ENCODE assay signal across 1 cellular context in genomic region chr5:79235578-79236363, GRCh38.
TF ChIP-seq lines count a peak whose summit lies in the region.

Gene JMY (plus strand): TSS chr5:79236131. CDS start chr5:79236651, 520 bp downstream.

TF ChIP-seq in HepG2, 621 proteins besides CTCF, POLR2A, EP300 and RAD21 (continued from another document and continues in another):
- TF ChIP-seq AHDC1 (CRISPR knock-in tag; IDR thresholded peaks at IDR 0.05; ENCODE audit: borderline replicate concordance) (0 out of 2 replicates have a peak, but pooled peaks have one; percentile 55), GPBP1L1 (CRISPR knock-in tag; IDR thresholded peaks at IDR 0.05) (no peak), BRF2 (CRISPR knock-in tag; IDR thresholded peaks at IDR 0.05) (0 out of 2 replicates have a peak, but pooled peaks have one; percentile 46), ZFY (CRISPR knock-in tag; IDR thresholded peaks at IDR 0.05) (peak; percentile 43; the same call in 1 of the 2 replicates), ZNF782 (CRISPR knock-in tag; IDR thresholded peaks at IDR 0.05; ENCODE audit: borderline replicate concordance) (no peak), ATF7-NPFF (CRISPR knock-in tag; IDR thresholded peaks at IDR 0.05; ENCODE audit: low read depth) (peak; percentile 64; the same call in 1 of the 2 replicates), ZNF143 (CRISPR knock-in tag; IDR thresholded peaks at IDR 0.05) (no peak), ZNF468 (CRISPR knock-in tag; IDR thresholded peaks at IDR 0.05) (no peak), DR1 (CRISPR knock-in tag; IDR thresholded peaks at IDR 0.05) (no peak), HNF1A (IDR thresholded peaks at IDR 0.05; ENCODE audit: low read depth) (no peak), HNF1A (CRISPR knock-in tag; IDR thresholded peaks at IDR 0.05; ENCODE audit: borderline replicate concordance) (no peak), GTF3A (CRISPR knock-in tag; conservative IDR thresholded peaks at IDR 0.05) (no peak), ZNF318 (CRISPR knock-in tag; IDR thresholded peaks at IDR 0.05) (no peak), MAX (IDR thresholded peaks at IDR 0.05) (peak; percentile 97), ZNF234 (CRISPR knock-in tag; conservative IDR thresholded peaks at IDR 0.05) (peak; percentile 72; the same call in 1 of the 2 replicates), RNF2 (conservative IDR thresholded peaks at IDR 0.05; ENCODE audit: low read depth) (0 out of 2 replicates have a peak, but pooled peaks have one; percentile 29), HOXA3 (CRISPR knock-in tag; IDR thresholded peaks at IDR 0.05) (peak; percentile 91), SRF (IDR thresholded peaks at IDR 0.05; ENCODE audit: low read depth, low read length) (no peak), FOXA3 (CRISPR knock-in tag; IDR thresholded peaks at IDR 0.05) (peak; percentile 52; the same call in 1 of the 2 replicates), KDM2A (CRISPR knock-in tag; IDR thresholded peaks at IDR 0.05; ENCODE audit: borderline replicate concordance, low read depth) (peak; percentile 66; the same call in 1 of the 2 replicates), ZMYM3 (CRISPR knock-in tag; IDR thresholded peaks at IDR 0.05) (no peak), ZNF777 (CRISPR knock-in tag; IDR thresholded peaks at IDR 0.05) (0 out of 2 replicates have a peak, but pooled peaks have one; percentile 19), HINFP (CRISPR knock-in tag; IDR thresholded peaks at IDR 0.05; ENCODE audit: low read depth) (0 out of 2 replicates have a peak, but pooled peaks have one; percentile 39), PHF5A (CRISPR knock-in tag; IDR thresholded peaks at IDR 0.05; ENCODE audit: low read depth, unreplicated experiment) (no peak), MXD3 (CRISPR knock-in tag; IDR thresholded peaks at IDR 0.05) (peak; percentile 53; the same call in 1 of the 2 replicates), HIVEP1 (CRISPR knock-in tag; IDR thresholded peaks at IDR 0.05) (peak; percentile 36; the same call in 1 of the 2 replicates)
